ENCODE assay signal across 8 cellular contexts in the genomic region with DNA sequence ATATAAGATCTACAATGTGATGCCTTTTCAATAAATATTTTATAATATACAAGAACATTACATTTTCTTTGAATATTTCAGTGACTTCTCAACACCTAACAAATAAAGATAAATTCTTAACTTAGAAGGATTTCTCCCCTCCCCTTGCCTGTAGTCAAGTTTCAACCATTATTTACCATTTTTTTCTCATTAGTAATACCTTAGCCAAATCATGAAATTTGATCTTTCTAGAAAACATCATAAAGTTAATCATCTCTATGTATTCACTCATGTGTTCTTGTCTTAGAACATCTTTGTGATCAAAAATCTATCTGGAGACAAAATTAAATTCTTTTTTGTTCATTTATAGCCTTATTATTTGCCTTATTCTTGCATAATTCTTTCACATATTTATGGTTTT.
"Had no signal": no experiment of that assay in that cellular context is flagged by ENCODE, and none has a peak within 500 bp of the region (broad histone marks: within the 10 kb centered on the region; RNA-seq: fewer than 3 reads in every experiment).

No MANE protein-coding gene starts in this region.

- ATAC-seq: GM12878 had no signal

- DNase-seq: GDM1, GF-D8 had no signal

- H3K4me3 ChIP-seq: GM12878 had no signal

- FAIRE-seq: G401.6, GM12878, GM12891, GM12892, GM18507, GM19239 had no signal
